Comparison of ENCODE assay signal across 32 cellular contexts in genomic region chr2:132488491-132488890, GRCh38.
"Had no signal": no experiment of that assay in that cellular context is flagged by ENCODE, and none has a peak within 500 bp of the region (broad histone marks: within the 10 kb centered on the region; RNA-seq: fewer than 3 reads in every experiment).

No MANE protein-coding gene starts in this region.

- H3K9me3 ChIP-seq: MG63 had no signal

- H3K36me3 ChIP-seq: MG63 had no signal

- H3K27me3 ChIP-seq: MG63 had no signal

- H3K4me3 ChIP-seq: MG63 had no signal

- DNase-seq: Kasumi-1, MM.1S, NCI-H1048, NCI-H1092, NCI-H1092 treated with DMSO at 0.1 percent for 48 hours, NCI-H1105, NCI-H1105 treated with DMSO at 0.1 percent for 48 hours, NCI-H1417, NCI-H1417 treated with DMSO at 0.1 percent for 48 hours, NCI-H1436, NCI-H1436 treated with DMSO at 0.1 percent for 48 hours, NCI-H146, NCI-H1694, NCI-H1694 treated with DMSO at 0.1 percent for 48 hours, NCI-H187, NCI-H187 treated with DMSO at 0.1 percent for 48 hours, NCI-H1930, NCI-H2029, NCI-H2029 treated with DMSO at 0.1 percent for 48 hours, NCI-H2081, NCI-H2081 treated with DMSO at 0.1 percent for 48 hours, NCI-H2107, NCI-H2171, NCI-H2171 treated with DMSO at 0.1 percent for 48 hours, NCI-H2227 treated with DMSO at 0.1 percent for 48 hours, NCI-H226, NCI-H345, NCI-H446, NCI-H446 treated with DMSO at 0.1 percent for 48 hours, NCI-H510A had no signal

- H3K27ac ChIP-seq: KMS-11 had no signal
